Comparison of ENCODE assay signal across 18 cellular contexts in genomic region chr1:9161963-9162362, GRCh38. TPM values are rescaled to one million over a fixed set of nuclear protein-coding genes. Genes with fewer than 3 reads are reported as not detected.
DNase-seq lines count a peak whose midpoint lies in the region; ATAC-seq, FAIRE-seq and TF ChIP-seq lines count a peak whose summit lies in the region.
"Had no signal": no experiment of that assay in that cellular context is flagged by ENCODE, and none has a peak within 500 bp of the region (broad histone marks: within the 10 kb centered on the region; RNA-seq: fewer than 3 reads in every experiment).

No MANE protein-coding gene starts in this region.

- H3K4me3 ChIP-seq in A549 = no peak overlapping the region
- H3K4me3 ChIP-seq in LNCaP clone FGC (ENCODE audit: low read depth, low read length) = peak overlapping the region; percentile 42
- H3K4me3 ChIP-seq: gastrocnemius medialis, K562 had no signal

- no peak for ATAC-seq in A549
- ATAC-seq: gastrocnemius medialis, K562 had no signal

- no peaks in the 10 kb centered on the region for H3K9me3 ChIP-seq in A549
- H3K9me3 ChIP-seq: gastrocnemius medialis had no signal

- H3K27ac ChIP-seq in A549 (peak overlapping the region; percentile 96 to 97; a peak in 5 of 6 replicates), epithelial cell of prostate (peak overlapping the region; percentile 91)

- H3K4me1 Mint-ChIP-seq in nephron progenitor cell = peaks cover 66% of the 10 kb centered on the region

- H3K27ac Mint-ChIP-seq in nephron progenitor cell = no peak overlapping the region
- H3K27ac Mint-ChIP-seq: activated B cell treated with CpG ODN at 0.5 μM for 24 hours had no signal

- no peaks in the 10 kb centered on the region for H3K36me3 Mint-ChIP-seq in nephron progenitor cell (ENCODE audit: low read depth)

- TF ChIP-seq EP300 in A549 (IDR thresholded peaks at IDR 0.05) = no peak

- H3K4me2 ChIP-seq in A549 = peak overlapping the region; percentile 90

- FAIRE-seq in A549 (lab: Jason Lieb, UNC) = no peak
- FAIRE-seq: bronchial epithelial cell, H54, K562 had no signal

- H3K4me1 ChIP-seq in A549 = peaks cover 53% of the 10 kb centered on the region

- H3K9me3 Mint-ChIP-seq in nephron progenitor cell = no peaks in the 10 kb centered on the region
- H3K9me3 Mint-ChIP-seq: activated B cell treated with CpG ODN at 0.5 μM for 24 hours had no signal

- peak overlapping the region; percentile 54 for H3K4me3 Mint-ChIP-seq in nephron progenitor cell
- H3K4me3 Mint-ChIP-seq: activated B cell treated with CpG ODN at 0.5 μM for 24 hours had no signal

- peaks cover 7% of the 10 kb centered on the region for H3K27me3 Mint-ChIP-seq in nephron progenitor cell (ENCODE audit: low read depth, poor library complexity)
- H3K27me3 Mint-ChIP-seq: activated B cell treated with CpG ODN at 0.5 μM for 24 hours had no signal

- DNase-seq in A549 (ENCODE audit: low read depth in 1 of 2, low spot score in 1 of 2) = no peak
- DNase-seq in LNCaP clone FGC (ENCODE audit: low read depth) = peak; percentile 28
- DNase-seq in epithelial cell of prostate (ENCODE audit: low read depth, low spot score) = no peak
- no peak for DNase-seq in nephron progenitor cell
- no peak for DNase-seq in dermis blood vessel endothelial cell
- DNase-seq in H4 (ENCODE audit: low spot score) = no peak
- DNase-seq in DMS79 (lab: John Stamatoyannopoulos, UW) = no peak
- DNase-seq in NCI-H226 = no peak
- DNase-seq: ACHN; activated B cell treated with CpG ODN at 0.5 μM for 24 hours; activated naive CD4-positive, alpha-beta T cell treated with Interleukin-2 at 50 U/mL for 16 hours; gastrocnemius medialis; NCI-H1436; NCI-H526; stimulated activated CD4-positive, alpha-beta T cell treated with anti-CD3 and anti-CD28 coated beads, Interleukin-2, amount 100 ng/mL, for 48 hours had no signal

- CTCF ChIA-PET in A549 (lab: Yijun Ruan, JAX) = interaction anchor here (1.1 to 2.9 kb wide), 3 partner anchors 19 to 34 kb away, joined by 3 to 16 read pairs (median 6); no protein-coding TSS in a partner anchor

- no peak for TF ChIP-seq CTCF in A549 (IDR thresholded peaks at IDR 0.05)
- no peak for TF ChIP-seq CTCF in LNCaP clone FGC (IDR thresholded peaks at IDR 0.05; ENCODE audit: control insufficient read depth, extremely low read depth, insufficient read depth)
- TF ChIP-seq CTCF in nephron progenitor cell (IDR thresholded peaks at IDR 0.05) = no peak

- POLR2A ChIA-PET in A549 (lab: Yijun Ruan, JAX) = no interaction called here

- 87% methylated on average over 7 of the region's 9 CpGs for WGBS in A549 (ENCODE audit: missing lambda C conversion rate)

- TF ChIP-seq RAD21 in A549 (conservative IDR thresholded peaks at IDR 0.05 in 1 of 2, IDR thresholded peaks at IDR 0.05 in 1 of 2) = no peak

- no peak for TF ChIP-seq POLR2A in A549 (IDR thresholded peaks at IDR 0.05; ENCODE audit: low read length)

TF ChIP-seq in A549, 52 proteins besides CTCF, POLR2A, EP300 and RAD21:
- TF ChIP-seq TFCP2L1 (CRISPR knock-in tag; IDR thresholded peaks at IDR 0.05) = no peak
- no peak for TF ChIP-seq ZFP36 (IDR thresholded peaks at IDR 0.05; ENCODE audit: borderline replicate concordance, partially characterized antibody)
- TF ChIP-seq, protein P1, sequence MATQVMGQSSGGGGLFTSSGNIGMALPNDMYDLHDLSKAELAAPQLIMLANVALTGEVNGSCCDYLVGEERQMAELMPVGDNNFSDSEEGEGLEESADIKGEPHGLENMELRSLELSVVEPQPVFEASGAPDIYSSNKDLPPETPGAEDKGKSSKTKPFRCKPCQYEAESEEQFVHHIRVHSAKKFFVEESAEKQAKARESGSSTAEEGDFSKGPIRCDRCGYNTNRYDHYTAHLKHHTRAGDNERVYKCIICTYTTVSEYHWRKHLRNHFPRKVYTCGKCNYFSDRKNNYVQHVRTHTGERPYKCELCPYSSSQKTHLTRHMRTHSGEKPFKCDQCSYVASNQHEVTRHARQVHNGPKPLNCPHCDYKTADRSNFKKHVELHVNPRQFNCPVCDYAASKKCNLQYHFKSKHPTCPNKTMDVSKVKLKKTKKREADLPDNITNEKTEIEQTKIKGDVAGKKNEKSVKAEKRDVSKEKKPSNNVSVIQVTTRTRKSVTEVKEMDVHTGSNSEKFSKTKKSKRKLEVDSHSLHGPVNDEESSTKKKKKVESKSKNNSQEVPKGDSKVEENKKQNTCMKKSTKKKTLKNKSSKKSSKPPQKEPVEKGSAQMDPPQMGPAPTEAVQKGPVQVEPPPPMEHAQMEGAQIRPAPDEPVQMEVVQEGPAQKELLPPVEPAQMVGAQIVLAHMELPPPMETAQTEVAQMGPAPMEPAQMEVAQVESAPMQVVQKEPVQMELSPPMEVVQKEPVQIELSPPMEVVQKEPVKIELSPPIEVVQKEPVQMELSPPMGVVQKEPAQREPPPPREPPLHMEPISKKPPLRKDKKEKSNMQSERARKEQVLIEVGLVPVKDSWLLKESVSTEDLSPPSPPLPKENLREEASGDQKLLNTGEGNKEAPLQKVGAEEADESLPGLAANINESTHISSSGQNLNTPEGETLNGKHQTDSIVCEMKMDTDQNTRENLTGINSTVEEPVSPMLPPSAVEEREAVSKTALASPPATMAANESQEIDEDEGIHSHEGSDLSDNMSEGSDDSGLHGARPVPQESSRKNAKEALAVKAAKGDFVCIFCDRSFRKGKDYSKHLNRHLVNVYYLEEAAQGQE (IDR thresholded peaks at IDR 0.05) = no peak
- no peak for TF ChIP-seq HOXB5 (CRISPR knock-in tag; IDR thresholded peaks at IDR 0.05)
- TF ChIP-seq SMC3 (IDR thresholded peaks at IDR 0.05) = no peak
- TF ChIP-seq CHD4 (IDR thresholded peaks at IDR 0.05; ENCODE audit: borderline replicate concordance) = no peak
- TF ChIP-seq, protein P2, sequence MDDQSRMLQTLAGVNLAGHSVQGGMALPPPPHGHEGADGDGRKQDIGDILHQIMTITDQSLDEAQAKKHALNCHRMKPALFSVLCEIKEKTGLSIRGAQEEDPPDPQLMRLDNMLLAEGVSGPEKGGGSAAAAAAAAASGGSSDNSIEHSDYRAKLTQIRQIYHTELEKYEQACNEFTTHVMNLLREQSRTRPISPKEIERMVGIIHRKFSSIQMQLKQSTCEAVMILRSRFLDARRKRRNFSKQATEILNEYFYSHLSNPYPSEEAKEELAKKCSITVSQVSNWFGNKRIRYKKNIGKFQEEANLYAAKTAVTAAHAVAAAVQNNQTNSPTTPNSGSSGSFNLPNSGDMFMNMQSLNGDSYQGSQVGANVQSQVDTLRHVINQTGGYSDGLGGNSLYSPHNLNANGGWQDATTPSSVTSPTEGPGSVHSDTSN (IDR thresholded peaks at IDR 0.05) = no peak
- TF ChIP-seq ELK1 (IDR thresholded peaks at IDR 0.05; ENCODE audit: low read depth, low read length) = no peak
- TF ChIP-seq ESRRA (IDR thresholded peaks at IDR 0.05; ENCODE audit: borderline replicate concordance, low read length) = no peak
- no peak for TF ChIP-seq CBX8 (IDR thresholded peaks at IDR 0.05)
- TF ChIP-seq, protein P3, sequence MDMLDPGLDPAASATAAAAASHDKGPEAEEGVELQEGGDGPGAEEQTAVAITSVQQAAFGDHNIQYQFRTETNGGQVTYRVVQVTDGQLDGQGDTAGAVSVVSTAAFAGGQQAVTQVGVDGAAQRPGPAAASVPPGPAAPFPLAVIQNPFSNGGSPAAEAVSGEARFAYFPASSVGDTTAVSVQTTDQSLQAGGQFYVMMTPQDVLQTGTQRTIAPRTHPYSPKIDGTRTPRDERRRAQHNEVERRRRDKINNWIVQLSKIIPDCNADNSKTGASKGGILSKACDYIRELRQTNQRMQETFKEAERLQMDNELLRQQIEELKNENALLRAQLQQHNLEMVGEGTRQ (IDR thresholded peaks at IDR 0.05) = no peak
- TF ChIP-seq JUNB (IDR thresholded peaks at IDR 0.05) = no peak

RNA-seq across cellular contexts. Expression of gene GPR157, which starts 33.1 kb away (rescaled TPM):
- 3.6 and 3.7 TPM in 2 replicates for polyA plus RNA-seq in A549 (2011; rRNA removed)
- 1.5 and 1.9 TPM in 2 replicates for polyA plus RNA-seq in A549 (2012; cell fraction: cytosol; rRNA removed)
- 4.2 and 4.4 TPM in 2 replicates for polyA plus RNA-seq in A549 (2012; cell fraction: nucleus; rRNA removed)
- 2.8 to 4.8 TPM (median 4.7 TPM) in 3 replicates for polyA plus RNA-seq in A549 (2017; fragmentation: RNase III; extraction: RNeasy Plus Mini Kit Qiagen cat#74134 plus additional on column Dnase treatment)
- polyA minus RNA-seq in A549 (2011; rRNA and poly(A)+ RNA removed) = 4.5 and 27.1 TPM in 2 replicates
- 4.3 and 7.0 TPM in 2 replicates for total RNA-seq in dermis blood vessel endothelial cell
- 1.9 TPM in 2 replicates for total RNA-seq in H4 (2014; rRNA removed; shearing (Covaris generic))
